8 cellular contexts compared by ENCODE assay signal in genomic region chr17:30602027-30602795, GRCh38.
A peak's percentile ranks its signal among the peaks of the same experiment; 100 is the strongest.
DNase-seq lines count a peak whose midpoint lies in the region; ATAC-seq and TF ChIP-seq lines count a peak whose summit lies in the region.
"Not testable (repeated sequence)": the region's sequence is repeated elsewhere in the genome, so short reads cannot be mapped to it uniquely, and the experiment has no call there.

No MANE protein-coding gene starts in this region.

- H3K4me3 ChIP-seq in CD4-positive, CD25-positive, alpha-beta regulatory T cell (ENCODE audit: low read depth, low read length) = not testable (repeated sequence)
- H3K4me3 ChIP-seq in HFF-Myc (replicated peaks; ENCODE audit: low read depth, low read length) (peak overlapping the region; percentile 32), OCI-LY3 (ENCODE audit: low read length) (peak overlapping the region; percentile 79), mammary epithelial cell (replicated peaks in 1 of 3; ENCODE audit: insufficient read depth in 1 of 3, low read depth in 2 of 3, low read length in 3 of 3) (peak overlapping the region; percentile 39 to 54 (median 39)), fibroblast of villous mesenchyme (ENCODE audit: low read depth, low read length) (peak overlapping the region; percentile 48), smooth muscle cell (peak overlapping the region; percentile 51)

- TF ChIP-seq CTCF in HFF-Myc (IDR thresholded peaks at IDR 0.05; ENCODE audit: low read depth, low read length, missing control alignments); OCI-LY3 (IDR thresholded peaks at IDR 0.05; ENCODE audit: low read depth, low read length); activated CD8-positive, alpha-beta T cell treated with anti-CD3 and anti-CD28 coated beads for 36 hours (IDR thresholded peaks at IDR 0.05); mammary epithelial cell (conservative IDR thresholded peaks at IDR 0.05 in 1 of 2, IDR thresholded peaks at IDR 0.05 in 1 of 2; ENCODE audit: extremely low read depth in 1 of 2, insufficient read depth in 1 of 2, low read depth in 1 of 2, low read length in 2 of 2); fibroblast of villous mesenchyme (IDR thresholded peaks at IDR 0.05; ENCODE audit: insufficient read depth, low read depth, low read length); mesothelial cell of epicardium (IDR thresholded peaks at IDR 0.05; ENCODE audit: unreplicated experiment); smooth muscle cell (IDR thresholded peaks at IDR 0.05; ENCODE audit: borderline replicate concordance, insufficient read depth, poor library complexity, severe bottlenecking): not testable (repeated sequence)

- peaks cover 0 to 24% (median 14%) of the 10 kb centered on the region in 4 donors for H3K4me1 Mint-ChIP-seq in CD4-positive, CD25-positive, alpha-beta regulatory T cell
- peaks cover 16% of the 10 kb centered on the region for H3K4me1 Mint-ChIP-seq in activated CD8-positive, alpha-beta T cell treated with anti-CD3 and anti-CD28 coated beads for 36 hours (ENCODE audit: low read depth)
- H3K4me1 Mint-ChIP-seq in mesothelial cell of epicardium = peaks cover 20% of the 10 kb centered on the region

- not testable (repeated sequence) for ATAC-seq in CD4-positive, CD25-positive, alpha-beta regulatory T cell (ENCODE audit: low read depth in 2 of 2); activated CD8-positive, alpha-beta T cell treated with anti-CD3 and anti-CD28 coated beads for 36 hours

- H4K20me1 ChIP-seq in OCI-LY3 (ENCODE audit: insufficient read depth, low read length); mammary epithelial cell (ENCODE audit: insufficient read depth, low read length): not testable (repeated sequence)
- H4K20me1 ChIP-seq in smooth muscle cell (ENCODE audit: low read depth) = peaks cover 51% of the 10 kb centered on the region

- dilution Hi-C loops in mammary epithelial cell (cut with HindIII; ENCODE audit: low sequenced_read_pairs) = not testable (repeated sequence)

- H3K4me1 ChIP-seq in CD4-positive, CD25-positive, alpha-beta regulatory T cell (ENCODE audit: control insufficient read depth, insufficient read depth, low read length, poor library complexity, severe bottlenecking); mammary epithelial cell (ENCODE audit: insufficient read depth, low read length): not testable (repeated sequence)
- peaks cover 13% of the 10 kb centered on the region for H3K4me1 ChIP-seq in OCI-LY3 (ENCODE audit: low read length)
- peaks cover 15% of the 10 kb centered on the region for H3K4me1 ChIP-seq in smooth muscle cell (ENCODE audit: low read depth)

- not testable (repeated sequence) for H3K27me3 ChIP-seq in CD4-positive, CD25-positive, alpha-beta regulatory T cell (ENCODE audit: control insufficient read depth, insufficient read depth, low read length); OCI-LY3 (ENCODE audit: low read depth, low read length); mammary epithelial cell (ENCODE audit: insufficient read depth, low read length); smooth muscle cell (ENCODE audit: low read depth)

- peak overlapping the region; percentile 65 for H3K4me2 ChIP-seq in OCI-LY3 (ENCODE audit: low read length)
- H3K4me2 ChIP-seq in mammary epithelial cell (ENCODE audit: insufficient read depth, low read depth, low read length) = peak overlapping the region; percentile 82
- H3K4me2 ChIP-seq in smooth muscle cell = peak overlapping the region; percentile 90

- not testable (repeated sequence) for H3K9me3 ChIP-seq in CD4-positive, CD25-positive, alpha-beta regulatory T cell (ENCODE audit: control insufficient read depth in 2 of 2, low read length in 2 of 2); OCI-LY3 (ENCODE audit: insufficient read depth, low read length); mammary epithelial cell (replicated peaks; ENCODE audit: insufficient read depth, low read length); smooth muscle cell (replicated peaks; ENCODE audit: low read depth)

- not testable (repeated sequence) for H3K9ac ChIP-seq in OCI-LY3 (ENCODE audit: low read length); smooth muscle cell (ENCODE audit: low read depth)
- H3K9ac ChIP-seq in mammary epithelial cell (ENCODE audit: insufficient read depth, low read length) = peak overlapping the region; percentile 61

- H3K79me2 ChIP-seq in OCI-LY3 (ENCODE audit: low read length) = peaks cover 32% of the 10 kb centered on the region
- peaks cover 51% of the 10 kb centered on the region for H3K79me2 ChIP-seq in mammary epithelial cell (ENCODE audit: insufficient read depth, low read length)
- H3K79me2 ChIP-seq in smooth muscle cell (ENCODE audit: low read depth) = peaks cover 60% of the 10 kb centered on the region

- in situ Hi-C loops in mammary epithelial cell (cut with MboI; ENCODE audit: low sequenced_read_pairs in 2 of 2) = not testable (repeated sequence)

- H3K4me3 Mint-ChIP-seq in CD4-positive, CD25-positive, alpha-beta regulatory T cell = peak overlapping the region; percentile 67 to 97 (median 88)
- H3K4me3 Mint-ChIP-seq in activated CD8-positive, alpha-beta T cell treated with anti-CD3 and anti-CD28 coated beads for 36 hours = peak overlapping the region; percentile 96
- H3K4me3 Mint-ChIP-seq in mesothelial cell of epicardium = peak overlapping the region; percentile 94

- H3K36me3 ChIP-seq in CD4-positive, CD25-positive, alpha-beta regulatory T cell (ENCODE audit: control insufficient read depth, insufficient read depth, low read length); OCI-LY3 (replicated peaks; ENCODE audit: low read depth, low read length); mammary epithelial cell (ENCODE audit: insufficient read depth, low read length); smooth muscle cell (ENCODE audit: low read depth): not testable (repeated sequence)

- POLR2A ChIA-PET in activated CD8-positive, alpha-beta T cell treated with anti-CD3 and anti-CD28 coated beads for 36 hours (lab: Charles Lee) = interaction anchor here (0.6 kb wide), 1 partner anchor 1385 kb away, joined by 3 read pairs; no protein-coding TSS in a partner anchor

- not testable (repeated sequence) for H3F3A ChIP-seq in smooth muscle cell (ENCODE audit: low read depth)

- H3K27ac ChIP-seq in CD4-positive, CD25-positive, alpha-beta regulatory T cell (ENCODE audit: insufficient read depth, low read length, poor library complexity, severe bottlenecking); OCI-LY3 (ENCODE audit: low read length); mammary epithelial cell (ENCODE audit: insufficient read depth, low read depth, low read length): not testable (repeated sequence)
- H3K27ac ChIP-seq in smooth muscle cell (ENCODE audit: low read depth) = peak overlapping the region; percentile 24

- intact Hi-C loops in activated CD8-positive, alpha-beta T cell treated with anti-CD3 and anti-CD28 coated beads for 36 hours (cut with micrococcal nuclease) = not testable (repeated sequence)
- intact Hi-C loops in mammary epithelial cell (cut with micrococcal nuclease) = loop anchor here (10.0 kb wide), 1 partner anchor 93 kb away; no protein-coding TSS in a partner anchor

- not testable (repeated sequence) for H3K9me3 Mint-ChIP-seq in CD4-positive, CD25-positive, alpha-beta regulatory T cell; activated CD8-positive, alpha-beta T cell treated with anti-CD3 and anti-CD28 coated beads for 36 hours; mesothelial cell of epicardium

- peak overlapping the region in 1 of 3 donors; percentile 67 for H3K27ac Mint-ChIP-seq in CD4-positive, CD25-positive, alpha-beta regulatory T cell
- H3K27ac Mint-ChIP-seq in activated CD8-positive, alpha-beta T cell treated with anti-CD3 and anti-CD28 coated beads for 36 hours = not testable (repeated sequence)
- peak overlapping the region; percentile 93 for H3K27ac Mint-ChIP-seq in mesothelial cell of epicardium

- not testable (repeated sequence) for DNase-seq in CD4-positive, CD25-positive, alpha-beta regulatory T cell; HFF-Myc (ENCODE audit: extremely low read depth, low read depth); activated CD8-positive, alpha-beta T cell treated with anti-CD3 and anti-CD28 coated beads for 36 hours; mammary epithelial cell; mesothelial cell of epicardium (ENCODE audit: low spot score in 2 of 2, unreplicated experiment in 2 of 2); smooth muscle cell (lab: John Stamatoyannopoulos, UW; ENCODE audit: unreplicated experiment)
- peak; percentile 26 for DNase-seq in fibroblast of villous mesenchyme (ENCODE audit: low read depth)

- not testable (repeated sequence) for H3K27me3 Mint-ChIP-seq in CD4-positive, CD25-positive, alpha-beta regulatory T cell; activated CD8-positive, alpha-beta T cell treated with anti-CD3 and anti-CD28 coated beads for 36 hours; mesothelial cell of epicardium (ENCODE audit: low read depth)

- not testable (repeated sequence) for H2AFZ ChIP-seq in OCI-LY3 (ENCODE audit: low read depth, low read length); mammary epithelial cell (ENCODE audit: low read depth, low read length); smooth muscle cell (ENCODE audit: low read depth)

- not testable (repeated sequence) for H3K36me3 Mint-ChIP-seq in CD4-positive, CD25-positive, alpha-beta regulatory T cell; activated CD8-positive, alpha-beta T cell treated with anti-CD3 and anti-CD28 coated beads for 36 hours (ENCODE audit: low read depth); mesothelial cell of epicardium

- not testable (repeated sequence) for BruUV-seq in mammary epithelial cell (replicated peaks; lab: Mats Ljungman, UMichigan)

- CTCF ChIA-PET in activated CD8-positive, alpha-beta T cell treated with anti-CD3 and anti-CD28 coated beads for 36 hours (lab: Charles Lee); mammary epithelial cell (lab: Charles Lee; ENCODE audit: low non-redundant PET): not testable (repeated sequence)

- 3% methylated on average over 5 of the region's 7 CpGs for WGBS in mammary epithelial cell (ENCODE audit: low coverage, missing lambda C conversion rate)
- 34% methylated on average over 7 of the region's 7 CpGs for WGBS in smooth muscle cell (ENCODE audit: low lambda C conversion rate)
